In genomic region chr1:12172042-12172851, GRCh38 we compare ENCODE assay signal across 10 cellular contexts. TPM values are rescaled to one million over a fixed set of nuclear protein-coding genes. Genes with fewer than 3 reads are reported as not detected.
DNase-seq lines count a peak whose midpoint lies in the region; ATAC-seq and TF ChIP-seq lines count a peak whose summit lies in the region.
"Had no signal": no experiment of that assay in that cellular context is flagged by ENCODE, and none has a peak within 500 bp of the region (broad histone marks: within the 10 kb centered on the region; RNA-seq: fewer than 3 reads in every experiment).

No MANE protein-coding gene starts in this region.

- H3K4me3 Mint-ChIP-seq in activated naive CD4-positive, alpha-beta T cell treated with anti-CD3 and anti-CD28 coated beads, Interleukin-2, amount 50 U/mL, for 24 hours: peak overlapping the region; percentile 87
- no peak overlapping the region for H3K4me3 Mint-ChIP-seq in mesothelial cell of epicardium
- H3K4me3 Mint-ChIP-seq: HFFc6 had no signal

- 76% methylated on average over 14 of the region's 14 CpGs; no CpG with 5 or more reads in 1 of the 2 donors for WGBS in transverse colon (ENCODE audit: low coverage in 1 of 2), 2 donors

- ATAC-seq in Right ventricle myocardium inferior: no peak

- peaks cover 89% of the 10 kb centered on the region for H3K4me1 Mint-ChIP-seq in activated naive CD4-positive, alpha-beta T cell treated with anti-CD3 and anti-CD28 coated beads, Interleukin-2, amount 50 U/mL, for 24 hours
- peaks cover 11% of the 10 kb centered on the region for H3K4me1 Mint-ChIP-seq in mesothelial cell of epicardium

- peak overlapping the region; percentile 8 for H3K9ac ChIP-seq in mucosa of stomach (ENCODE audit: low read length)

- H3K27ac Mint-ChIP-seq in activated naive CD4-positive, alpha-beta T cell treated with anti-CD3 and anti-CD28 coated beads, Interleukin-2, amount 50 U/mL, for 24 hours: peak overlapping the region; percentile 98
- H3K27ac Mint-ChIP-seq in mesothelial cell of epicardium: no peak overlapping the region
- H3K27ac Mint-ChIP-seq: HFFc6 had no signal

- H3K27me3 ChIP-seq in mucosa of stomach (ENCODE audit: control insufficient read depth, insufficient read depth, low read length) (no peaks in the 10 kb centered on the region), transverse colon (no peaks in the 10 kb centered on the region)

- in situ Hi-C loops in transverse colon (cut with MboI; ENCODE audit: low pct_ligation_motif_present in 1 of 4, low pct_unique_long_range_greater_than_20kb in 1 of 4, low sequenced_read_pairs in 3 of 4): no loop called here

- no peaks in the 10 kb centered on the region for H3K27me3 Mint-ChIP-seq in activated naive CD4-positive, alpha-beta T cell treated with anti-CD3 and anti-CD28 coated beads, Interleukin-2, amount 50 U/mL, for 24 hours
- H3K27me3 Mint-ChIP-seq in mesothelial cell of epicardium (ENCODE audit: low read depth): peaks cover 32% of the 10 kb centered on the region

- H3K4me1 ChIP-seq in mucosa of stomach (ENCODE audit: control insufficient read depth, insufficient read depth, low read length) (peaks cover 35% of the 10 kb centered on the region), transverse colon (peaks cover 0 to 55% (median 22%) of the 10 kb centered on the region in 4 donors)

- H3K36me3 ChIP-seq in mucosa of stomach (ENCODE audit: control insufficient read depth, insufficient read depth, low read length): no peaks in the 10 kb centered on the region
- no peaks in the 10 kb centered on the region for H3K36me3 ChIP-seq in transverse colon

- intact Hi-C loops in Right ventricle myocardium inferior (cut with DNase I): no loop called here
- intact Hi-C loops in cardiac septum (cut with DNase I): no loop called here
- intact Hi-C loops in transverse colon (cut with DNase I; ENCODE audit: low total_unique reads): no loop called here

- TF ChIP-seq CTCF in transverse colon (IDR thresholded peaks at IDR 0.05): no peak
- no peak for TF ChIP-seq CTCF in mesothelial cell of epicardium (IDR thresholded peaks at IDR 0.05; ENCODE audit: unreplicated experiment)

- no peaks in the 10 kb centered on the region for H3K9me3 ChIP-seq in mucosa of stomach (ENCODE audit: control insufficient read depth, low read length)
- H3K9me3 ChIP-seq in transverse colon: no peaks in the 10 kb centered on the region

- peaks cover 20% of the 10 kb centered on the region for H3K36me3 Mint-ChIP-seq in activated naive CD4-positive, alpha-beta T cell treated with anti-CD3 and anti-CD28 coated beads, Interleukin-2, amount 50 U/mL, for 24 hours
- no peaks in the 10 kb centered on the region for H3K36me3 Mint-ChIP-seq in mesothelial cell of epicardium

- TF ChIP-seq EP300 in transverse colon (IDR thresholded peaks at IDR 0.05; ENCODE audit: low read depth): no peak

- no peak overlapping the region for H3K4me3 ChIP-seq in mucosa of stomach (ENCODE audit: low read length)
- H3K4me3 ChIP-seq in transverse colon: no peak overlapping the region

- peaks cover 6% of the 10 kb centered on the region for H3K9me3 Mint-ChIP-seq in activated naive CD4-positive, alpha-beta T cell treated with anti-CD3 and anti-CD28 coated beads, Interleukin-2, amount 50 U/mL, for 24 hours
- no peaks in the 10 kb centered on the region for H3K9me3 Mint-ChIP-seq in mesothelial cell of epicardium
- H3K9me3 Mint-ChIP-seq: HFFc6 had no signal

- H3K27ac ChIP-seq in transverse colon: peak overlapping the region; percentile 55 to 81 (median 73)

- DNase-seq in Right ventricle myocardium inferior (ENCODE audit: missing footprints) (peak; percentile 59), cardiac septum (ENCODE audit: low spot score) (no peak), transverse colon (no peak), NCI-H510A (lab: John Stamatoyannopoulos, UW) (no peak), HK-2 (ENCODE audit: unreplicated experiment) (no peak), mesothelial cell of epicardium (ENCODE audit: low spot score in 2 of 2, unreplicated experiment in 2 of 2) (no peak)
- DNase-seq: HFFc6, NCI-H2029 had no signal

- no peak for TF ChIP-seq POLR2A in transverse colon (IDR thresholded peaks at IDR 0.05)

RNA-seq across cellular contexts. Expression of gene TNFRSF1B, which starts 5.5 kb away (rescaled TPM):
- total RNA-seq in Right ventricle myocardium inferior (19.0 TPM), cardiac septum (15.5 TPM), transverse colon (10 to 100 TPM; 11.1 to 17.3 (median 15.3) TPM), mesothelial cell of epicardium (2.9 to 3.1 TPM (median 2.9 TPM) in 3 replicates)

RNA-seq across cellular contexts. Expression of gene VPS13D, which starts 57.6 kb away (rescaled TPM):
- total RNA-seq in Right ventricle myocardium inferior (105 TPM), cardiac septum (68.2 TPM), transverse colon (100 to 1,000 TPM; 101 to 136 (median 116) TPM), mesothelial cell of epicardium (71.6 to 77.8 TPM (median 77.4 TPM) in 3 replicates)
